Comparison of ENCODE assay signal across 31 cellular contexts in the genomic region with DNA sequence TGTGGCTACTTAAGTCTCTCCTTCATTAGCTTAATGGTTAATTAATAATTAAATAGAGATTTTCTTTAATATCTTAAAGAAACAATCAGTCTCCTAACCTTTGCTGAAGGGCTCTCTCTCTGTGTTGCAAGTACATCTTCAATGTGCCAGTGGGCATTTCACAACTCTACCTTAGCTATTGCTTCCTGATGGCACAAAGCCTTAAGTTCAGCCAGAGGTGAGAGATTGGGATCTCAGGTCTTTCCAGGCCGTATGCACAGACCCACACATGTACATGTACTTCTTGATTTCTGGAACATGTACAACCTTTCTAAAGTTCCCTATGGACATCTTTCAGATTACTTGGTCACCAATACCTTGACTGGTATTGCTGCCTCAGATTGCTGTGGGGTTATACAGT.
"Had no signal": no experiment of that assay in that cellular context is flagged by ENCODE, and none has a peak within 500 bp of the region (broad histone marks: within the 10 kb centered on the region; RNA-seq: fewer than 3 reads in every experiment).

No MANE protein-coding gene starts in this region.

- H3K27ac Mint-ChIP-seq: activated CD4-positive, alpha-beta T cell treated with anti-CD3 and anti-CD28 coated beads for 36 hours; activated CD4-positive, alpha-beta T cell treated with anti-CD3 and anti-CD28 coated beads, Interleukin-2, amount 10 ng/mL, durations not matched to agents 7 days and 5 days; activated CD8-positive, alpha-beta memory T cell treated with anti-CD3 and anti-CD28 coated beads, Interleukin-2, amount 10 ng/mL, durations not matched to agents 7 days and 5 days; activated CD8-positive, alpha-beta T cell treated with anti-CD3 and anti-CD28 coated beads for 36 hours; activated naive CD4-positive, alpha-beta T cell treated with anti-CD3 and anti-CD28 coated beads, Interleukin-2, amount 10 ng/mL, durations not matched to agents 7 days and 5 days; activated naive CD8-positive, alpha-beta T cell; activated T-helper 1 cell treated with anti-CD3 and anti-CD28 coated beads, Interleukin-12 subunit alpha, Interleukin-12 subunit beta, Interleukin-2, Interleukin-4 antibody, amounts not matched to agents 30 ng/mL and 10 ng/mL and 1 ng/mL, durations not matched to agents 14 hours and 24 hours and 36 hours; activated T-helper 2 cell treated with anti-CD3 and anti-CD28 coated beads, Interferon-gamma antibody, Interleukin-2, Interleukin-4, amounts not matched to agents 10 μg/mL and 5 μg/mL and 100 μg/mL, durations not matched to agents 14 hours and 24 hours and 36 hours had no signal

- H3K4me3 Mint-ChIP-seq: activated CD4-positive, alpha-beta T cell treated with anti-CD3 and anti-CD28 coated beads for 36 hours; activated CD4-positive, alpha-beta T cell treated with anti-CD3 and anti-CD28 coated beads, Interleukin-2, amount 10 ng/mL, durations not matched to agents 7 days and 5 days; activated CD8-positive, alpha-beta memory T cell treated with anti-CD3 and anti-CD28 coated beads, Interleukin-2, amount 10 ng/mL, durations not matched to agents 7 days and 5 days; activated CD8-positive, alpha-beta T cell treated with anti-CD3 and anti-CD28 coated beads for 36 hours; activated naive CD4-positive, alpha-beta T cell treated with anti-CD3 and anti-CD28 coated beads, Interleukin-2, amount 10 ng/mL, durations not matched to agents 7 days and 5 days; activated naive CD8-positive, alpha-beta T cell; activated T-helper 1 cell treated with anti-CD3 and anti-CD28 coated beads, Interleukin-12 subunit alpha, Interleukin-12 subunit beta, Interleukin-2, Interleukin-4 antibody, amounts not matched to agents 30 ng/mL and 10 ng/mL and 1 ng/mL, durations not matched to agents 14 hours and 24 hours and 36 hours had no signal

- ATAC-seq: activated CD4-positive, alpha-beta T cell treated with anti-CD3 and anti-CD28 coated beads for 36 hours; activated CD8-positive, alpha-beta memory T cell treated with anti-CD3 and anti-CD28 coated beads, Interleukin-2, amount 10 ng/mL, durations not matched to agents 7 days and 5 days; activated CD8-positive, alpha-beta T cell treated with anti-CD3 and anti-CD28 coated beads for 36 hours; esophagus mucosa had no signal

- DNase-seq: activated CD4-positive, alpha-beta T cell treated with anti-CD3 and anti-CD28 coated beads for 36 hours; activated CD4-positive, alpha-beta T cell treated with anti-CD3 and anti-CD28 coated beads, Interleukin-2, amount 10 ng/mL, durations not matched to agents 7 days and 5 days; activated CD4-positive, alpha-beta T cell treated with anti-CD3 and anti-CD28 coated beads, Interleukin-2, amount 50 U/mL, for 48 hours; activated CD4-positive, CD25-positive, alpha-beta regulatory T cell; activated CD4-positive, CD25-positive, alpha-beta regulatory T cell treated with anti-CD3 and anti-CD28 coated beads, Interleukin-2, amount 50 U/mL, for 72 hours; activated CD8-positive, alpha-beta memory T cell treated with anti-CD3 and anti-CD28 coated beads, Interleukin-2, amount 10 ng/mL, durations not matched to agents 7 days and 5 days; activated CD8-positive, alpha-beta memory T cell treated with anti-CD3 and anti-CD28 coated beads, Interleukin-2, amount 50 U/mL, for 4 hours; activated CD8-positive, alpha-beta T cell treated with anti-CD3 and anti-CD28 coated beads for 36 hours; activated effector memory CD4-positive, alpha-beta T cell treated with anti-CD3 and anti-CD28 coated beads, Interleukin-2, amount 50 U/mL, for 16 hours; activated naive CD4-positive, alpha-beta T cell treated with anti-CD3 and anti-CD28 coated beads, Interleukin-2, amount 10 ng/mL, durations not matched to agents 7 days and 5 days; activated T-cell treated with anti-CD3 and anti-CD28 coated beads, Interleukin-2, amount 50 U/mL, for 1 hour; activated T-cell treated with anti-CD3 and anti-CD28 coated beads, Interleukin-2, amount 50 U/mL, for 48 hours; amniotic stem cell; anterior cingulate cortex; brain microvascular endothelial cell; cortex of kidney; dermis blood vessel endothelial cell; effector CD4-positive, alpha-beta T cell; foreskin fibroblast; head of caudate nucleus; T-helper 2 cell had no signal

- H3K9me3 Mint-ChIP-seq: activated CD8-positive, alpha-beta T cell treated with anti-CD3 and anti-CD28 coated beads for 36 hours; activated T-helper 2 cell treated with anti-CD3 and anti-CD28 coated beads, Interferon-gamma antibody, Interleukin-2, Interleukin-4, amounts not matched to agents 10 μg/mL and 5 μg/mL and 100 μg/mL, durations not matched to agents 14 hours and 24 hours and 36 hours had no signal

- FAIRE-seq: astrocyte, bronchial epithelial cell, colon, endometrium, endothelial cell of umbilical vein, frontal cortex had no signal

- H3K36me3 ChIP-seq: brain microvascular endothelial cell had no signal

- H3K27ac ChIP-seq: brain microvascular endothelial cell had no signal

- H3K27me3 ChIP-seq: brain microvascular endothelial cell had no signal

- H3K27me3 Mint-ChIP-seq: activated CD8-positive, alpha-beta memory T cell treated with anti-CD3 and anti-CD28 coated beads, Interleukin-2, amount 10 ng/mL, durations not matched to agents 7 days and 5 days; activated CD8-positive, alpha-beta T cell treated with anti-CD3 and anti-CD28 coated beads for 36 hours; activated naive CD8-positive, alpha-beta T cell had no signal
